In genomic region chr12:47194501-47194900, GRCh38 we compare ENCODE assay signal across 13 cellular contexts.
A peak's percentile ranks its signal among the peaks of the same experiment; 100 is the strongest.
DNase-seq lines count a peak whose midpoint lies in the region; ATAC-seq and TF ChIP-seq lines count a peak whose summit lies in the region.
"Had no signal": no experiment of that assay in that cellular context is flagged by ENCODE, and none has a peak within 500 bp of the region (broad histone marks: within the 10 kb centered on the region; RNA-seq: fewer than 3 reads in every experiment).

No MANE protein-coding gene starts in this region.

- peak overlapping the region; percentile 79 for H3K27ac Mint-ChIP-seq in activated naive CD4-positive, alpha-beta T cell treated with anti-CD3 and anti-CD28 coated beads, Interleukin-2, amount 50 U/mL, for 24 hours
- peak overlapping the region; percentile 87 to 95 for H3K27ac Mint-ChIP-seq in effector memory CD8-positive, alpha-beta T cell
- peak overlapping the region; percentile 65 for H3K27ac Mint-ChIP-seq in stimulated activated naive B cell treated with anti-CD40 and anti-IgM and Interleukin-4, amounts not matched to agents 10 μg/mL and 1 μg/mL and 100 μg/mL, for 72 hours

- H3K9me3 ChIP-seq in Peyer's patch = no peaks in the 10 kb centered on the region
- H3K9me3 ChIP-seq: SK-N-SH had no signal

- H3K9me3 Mint-ChIP-seq in activated naive CD4-positive, alpha-beta T cell treated with anti-CD3 and anti-CD28 coated beads, Interleukin-2, amount 50 U/mL, for 24 hours = peaks cover 14% of the 10 kb centered on the region
- no peaks in the 10 kb centered on the region for H3K9me3 Mint-ChIP-seq in effector memory CD8-positive, alpha-beta T cell
- peaks cover 3 to 4% of the 10 kb centered on the region in 2 donors for H3K9me3 Mint-ChIP-seq in stimulated activated naive B cell treated with anti-CD40 and anti-IgM and Interleukin-4, amounts not matched to agents 10 μg/mL and 1 μg/mL and 100 μg/mL, for 72 hours

- peaks cover 25% of the 10 kb centered on the region for H3K36me3 Mint-ChIP-seq in activated naive CD4-positive, alpha-beta T cell treated with anti-CD3 and anti-CD28 coated beads, Interleukin-2, amount 50 U/mL, for 24 hours
- peaks cover 17% of the 10 kb centered on the region for H3K36me3 Mint-ChIP-seq in effector memory CD8-positive, alpha-beta T cell (ENCODE audit: insufficient read depth)
- H3K36me3 Mint-ChIP-seq in stimulated activated naive B cell treated with anti-CD40 and anti-IgM and Interleukin-4, amounts not matched to agents 10 μg/mL and 1 μg/mL and 100 μg/mL, for 72 hours = peaks cover 24 to 25% of the 10 kb centered on the region in 2 donors

- H3K4me3 Mint-ChIP-seq in activated naive CD4-positive, alpha-beta T cell treated with anti-CD3 and anti-CD28 coated beads, Interleukin-2, amount 50 U/mL, for 24 hours = peak overlapping the region; percentile 30
- H3K4me3 Mint-ChIP-seq in effector memory CD8-positive, alpha-beta T cell = peak overlapping the region; percentile 78 to 85
- H3K4me3 Mint-ChIP-seq in stimulated activated naive B cell treated with anti-CD40 and anti-IgM and Interleukin-4, amounts not matched to agents 10 μg/mL and 1 μg/mL and 100 μg/mL, for 72 hours = no peak overlapping the region

- no peak overlapping the region for H3K4me3 ChIP-seq in Peyer's patch

- no peaks in the 10 kb centered on the region for H3K27me3 ChIP-seq in Peyer's patch

- no peak for DNase-seq in activated naive CD4-positive, alpha-beta T cell treated with anti-CD3 and anti-CD28 coated beads, Interleukin-2, amount 50 U/mL, for 16 hours
- DNase-seq in RPMI8226 (peak; percentile 39), Peyer's patch (no peak)
- DNase-seq in effector memory CD8-positive, alpha-beta T cell = no peak
- DNase-seq in stimulated activated naive B cell treated with anti-CD40 and anti-IgM and Interleukin-4, amounts not matched to agents 10 μg/mL and 1 μg/mL and 100 μg/mL, for 72 hours = no peak
- no peak for DNase-seq in activated CD4-positive, alpha-beta T cell treated with anti-CD3 and anti-CD28 coated beads for 48 hours
- DNase-seq: EL; NCI-H1436 treated with DMSO at 0.1 percent for 48 hours; SK-N-SH; stimulated activated CD4-positive, alpha-beta T cell treated with anti-CD3 and anti-CD28 coated beads, Interleukin-2, amount 100 ng/mL, for 48 hours; stimulated activated naive CD4-positive, alpha-beta T cell treated with Interleukin-2 at 50 U/mL for 16 hours had no signal

- H3K4me1 Mint-ChIP-seq in activated naive CD4-positive, alpha-beta T cell treated with anti-CD3 and anti-CD28 coated beads, Interleukin-2, amount 50 U/mL, for 24 hours = peaks cover 86% of the 10 kb centered on the region
- H3K4me1 Mint-ChIP-seq in effector memory CD8-positive, alpha-beta T cell (ENCODE audit: low read depth in 2 of 2) = peaks cover 53 to 74% of the 10 kb centered on the region in 2 donors
- peaks cover 45 to 74% of the 10 kb centered on the region in 2 donors for H3K4me1 Mint-ChIP-seq in stimulated activated naive B cell treated with anti-CD40 and anti-IgM and Interleukin-4, amounts not matched to agents 10 μg/mL and 1 μg/mL and 100 μg/mL, for 72 hours

- TF ChIP-seq POLR2A in Peyer's patch (IDR thresholded peaks at IDR 0.05) = no peak

- no peaks in the 10 kb centered on the region for H3K36me3 ChIP-seq in Peyer's patch

- H3K27ac ChIP-seq in Peyer's patch = peak overlapping the region in 1 of 4 donors; percentile 58

- no peaks in the 10 kb centered on the region for H3K27me3 Mint-ChIP-seq in activated naive CD4-positive, alpha-beta T cell treated with anti-CD3 and anti-CD28 coated beads, Interleukin-2, amount 50 U/mL, for 24 hours
- no peaks in the 10 kb centered on the region for H3K27me3 Mint-ChIP-seq in effector memory CD8-positive, alpha-beta T cell
- no peaks in the 10 kb centered on the region for H3K27me3 Mint-ChIP-seq in stimulated activated naive B cell treated with anti-CD40 and anti-IgM and Interleukin-4, amounts not matched to agents 10 μg/mL and 1 μg/mL and 100 μg/mL, for 72 hours

- no peak for ATAC-seq in effector memory CD8-positive, alpha-beta T cell (replicated peaks)
- peak in 1 of 2 donors; percentile 48 for ATAC-seq in stimulated activated naive B cell treated with anti-CD40 and anti-IgM and Interleukin-4, amounts not matched to agents 10 μg/mL and 1 μg/mL and 100 μg/mL, for 72 hours (replicated peaks)
- no peak for ATAC-seq in GM21360 (IDR thresholded peaks at IDR 0.05; ENCODE audit: unreplicated experiment)

- H3K4me1 ChIP-seq in Peyer's patch = peaks cover 0 to 8% (median 4%) of the 10 kb centered on the region in 4 donors

- TF ChIP-seq CTCF in Peyer's patch (IDR thresholded peaks at IDR 0.05) = no peak

Comparison
In these comparisons a context has a peak if more than half of its experiments do, and no peak if none do; other contexts are left out.
1. H3K4me3 Mint-ChIP-seq: peak in activated naive CD4-positive, alpha-beta T cell treated with anti-CD3 and anti-CD28 coated beads, Interleukin-2, amount 50 U/mL, for 24 hours (single experiment) and effector memory CD8-positive, alpha-beta T cell (2 of 2); none in stimulated activated naive B cell treated with anti-CD40 and anti-IgM and Interleukin-4, amounts not matched to agents 10 μg/mL and 1 μg/mL and 100 μg/mL, for 72 hours (0 of 2).
2. Peak in every context shown above with its lines, with median percentiles within 50 percentile points of each other: H3K27ac Mint-ChIP-seq.